Comparison of ENCODE assay signal across 1 cellular context in the genomic region with DNA sequence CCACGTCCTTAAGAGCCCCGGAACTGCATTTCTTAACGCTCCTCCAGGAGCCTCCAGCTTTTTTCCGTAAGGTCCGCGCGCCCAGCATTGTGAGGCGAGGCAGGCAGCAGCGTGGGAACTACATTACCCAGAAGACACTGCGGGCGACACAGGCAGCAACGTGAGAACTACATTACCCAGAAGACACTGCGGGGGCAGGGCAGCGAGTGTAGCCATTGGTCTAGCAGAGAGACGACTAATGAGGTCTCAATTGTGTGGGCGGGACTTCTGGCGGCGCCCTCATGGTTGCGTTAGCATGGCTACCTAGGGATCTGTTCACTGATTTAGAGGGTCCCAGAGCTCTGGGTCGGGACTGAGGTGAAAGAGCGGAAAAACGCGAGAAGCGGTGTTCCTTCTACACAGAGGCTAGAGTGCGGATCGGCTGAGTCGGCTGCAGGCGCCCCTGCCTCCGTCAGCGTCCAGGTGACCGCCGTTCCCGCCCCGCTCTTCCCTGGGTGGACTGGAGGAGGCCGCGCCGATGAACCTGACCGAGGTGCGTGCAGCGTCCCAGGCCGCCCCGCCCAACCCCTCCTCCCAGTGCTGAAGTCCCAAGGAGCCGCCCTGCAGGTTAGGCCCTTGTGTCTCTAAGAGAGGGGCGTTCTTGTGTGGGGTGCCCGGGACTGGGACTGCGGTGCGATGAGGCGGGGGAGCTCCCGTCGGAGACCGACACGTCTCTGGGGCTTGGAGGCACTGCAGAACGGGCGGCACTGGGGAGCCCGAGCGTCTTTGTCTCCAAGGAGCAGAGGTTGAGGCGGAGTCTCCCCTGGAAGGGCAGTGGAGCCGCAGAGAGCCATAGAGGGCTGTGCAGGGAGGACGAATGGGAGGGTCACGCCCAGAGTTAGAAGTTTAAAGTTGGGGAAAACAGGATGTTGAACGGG.
TF ChIP-seq lines count a peak whose summit lies in the region.

A gene (plus strand): TSS at position 264 of the 917 bp plus-strand sequence. CDS start 254 bp downstream, at position 518.

TF ChIP-seq in HepG2, 621 proteins besides CTCF, POLR2A, EP300 and RAD21 (continued from another document and continues in another):
- TF ChIP-seq SP1 (IDR thresholded peaks at IDR 0.05) (no peak), SP1 (CRISPR knock-in tag; IDR thresholded peaks at IDR 0.05) (peak; percentile 53), TGIF2 (CRISPR knock-in tag; IDR thresholded peaks at IDR 0.05) (0 out of 2 replicates have a peak, but pooled peaks have one; percentile 15), ZNF737 (CRISPR knock-in tag; IDR thresholded peaks at IDR 0.05; ENCODE audit: borderline replicate concordance) (no peak), ZNF546 (CRISPR knock-in tag; conservative IDR thresholded peaks at IDR 0.05) (no peak), ZNF329 (CRISPR knock-in tag; IDR thresholded peaks at IDR 0.05; ENCODE audit: low read depth) (0 out of 2 replicates have a peak, but pooled peaks have one; percentile 21), ZNF44 (CRISPR knock-in tag; IDR thresholded peaks at IDR 0.05) (no peak), ZNF230 (CRISPR knock-in tag; IDR thresholded peaks at IDR 0.05) (peak; percentile 50; the same call in 1 of the 2 replicates), ZNF260 (CRISPR knock-in tag; IDR thresholded peaks at IDR 0.05; ENCODE audit: borderline replicate concordance, low read depth) (no peak), ZMYM2 (CRISPR knock-in tag; IDR thresholded peaks at IDR 0.05) (no peak), ZNF839 (CRISPR knock-in tag; IDR thresholded peaks at IDR 0.05; ENCODE audit: borderline replicate concordance) (no peak), TBP (CRISPR knock-in tag; IDR thresholded peaks at IDR 0.05) (no peak), ZNF629 (CRISPR knock-in tag; conservative IDR thresholded peaks at IDR 0.05) (no peak), HDAC6 (IDR thresholded peaks at IDR 0.05; ENCODE audit: low read depth, low read length) (no peak), CHD2 (IDR thresholded peaks at IDR 0.05; ENCODE audit: low read depth, low read length) (peak; percentile 47), ZNF383 (CRISPR knock-in tag; IDR thresholded peaks at IDR 0.05; ENCODE audit: borderline replicate concordance) (no peak), TOPORS (CRISPR knock-in tag; IDR thresholded peaks at IDR 0.05) (no peak; the same call in 1 of the 2 replicates), NCOR1 (IDR thresholded peaks at IDR 0.05; ENCODE audit: borderline replicate concordance, low read length) (peak; percentile 39; the same call in 1 of the 2 replicates), ZNF724P (CRISPR knock-in tag; IDR thresholded peaks at IDR 0.05; ENCODE audit: borderline replicate concordance) (no peak), GATAD2A (CRISPR knock-in tag; IDR thresholded peaks at IDR 0.05) (no peak; the same call in 1 of the 2 replicates), SRSF4 (IDR thresholded peaks at IDR 0.05; ENCODE audit: low read depth, low read length, poor library complexity, severe bottlenecking) (no peak), SOX13 (IDR thresholded peaks at IDR 0.05) (no peak), SOX13 (CRISPR knock-in tag; conservative IDR thresholded peaks at IDR 0.05 in 1 of 2, IDR thresholded peaks at IDR 0.05 in 1 of 2) (no peak), SP2 (CRISPR knock-in tag; IDR thresholded peaks at IDR 0.05) (peak; percentile 86), ZNF564 (CRISPR knock-in tag; IDR thresholded peaks at IDR 0.05) (0 out of 2 replicates have a peak, but pooled peaks have one; percentile 21), ZSCAN30 (CRISPR knock-in tag; IDR thresholded peaks at IDR 0.05) (no peak), AHR (CRISPR knock-in tag; IDR thresholded peaks at IDR 0.05) (no peak)
- TF ChIP-seq, protein P1, sequence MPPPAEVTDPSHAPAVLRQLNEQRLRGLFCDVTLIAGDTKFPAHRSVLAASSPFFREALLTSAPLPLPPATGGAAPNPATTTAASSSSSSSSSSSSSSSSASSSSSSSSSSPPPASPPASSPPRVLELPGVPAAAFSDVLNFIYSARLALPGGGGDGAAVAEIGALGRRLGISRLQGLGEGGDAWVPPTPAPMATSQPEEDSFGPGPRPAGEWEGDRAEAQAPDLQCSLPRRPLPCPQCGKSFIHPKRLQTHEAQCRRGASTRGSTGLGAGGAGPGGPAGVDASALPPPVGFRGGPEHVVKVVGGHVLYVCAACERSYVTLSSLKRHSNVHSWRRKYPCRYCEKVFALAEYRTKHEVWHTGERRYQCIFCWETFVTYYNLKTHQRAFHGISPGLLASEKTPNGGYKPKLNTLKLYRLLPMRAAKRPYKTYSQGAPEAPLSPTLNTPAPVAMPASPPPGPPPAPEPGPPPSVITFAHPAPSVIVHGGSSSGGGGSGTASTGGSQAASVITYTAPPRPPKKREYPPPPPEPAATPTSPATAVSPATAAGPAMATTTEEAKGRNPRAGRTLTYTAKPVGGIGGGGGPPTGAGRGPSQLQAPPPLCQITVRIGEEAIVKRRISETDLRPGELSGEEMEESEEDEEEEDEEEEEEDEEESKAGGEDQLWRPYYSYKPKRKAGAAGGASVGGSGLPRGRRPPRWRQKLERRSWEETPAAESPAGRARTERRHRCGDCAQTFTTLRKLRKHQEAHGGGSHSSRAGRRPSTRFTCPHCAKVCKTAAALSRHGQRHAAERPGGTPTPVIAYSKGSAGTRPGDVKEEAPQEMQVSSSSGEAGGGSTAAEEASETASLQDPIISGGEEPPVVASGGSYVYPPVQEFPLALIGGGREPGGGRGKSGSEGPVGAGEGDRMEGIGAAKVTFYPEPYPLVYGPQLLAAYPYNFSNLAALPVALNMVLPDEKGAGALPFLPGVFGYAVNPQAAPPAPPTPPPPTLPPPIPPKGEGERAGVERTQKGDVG (CRISPR knock-in tag; IDR thresholded peaks at IDR 0.05; ENCODE audit: borderline replicate concordance) = no peak
- TF ChIP-seq, protein P2, sequence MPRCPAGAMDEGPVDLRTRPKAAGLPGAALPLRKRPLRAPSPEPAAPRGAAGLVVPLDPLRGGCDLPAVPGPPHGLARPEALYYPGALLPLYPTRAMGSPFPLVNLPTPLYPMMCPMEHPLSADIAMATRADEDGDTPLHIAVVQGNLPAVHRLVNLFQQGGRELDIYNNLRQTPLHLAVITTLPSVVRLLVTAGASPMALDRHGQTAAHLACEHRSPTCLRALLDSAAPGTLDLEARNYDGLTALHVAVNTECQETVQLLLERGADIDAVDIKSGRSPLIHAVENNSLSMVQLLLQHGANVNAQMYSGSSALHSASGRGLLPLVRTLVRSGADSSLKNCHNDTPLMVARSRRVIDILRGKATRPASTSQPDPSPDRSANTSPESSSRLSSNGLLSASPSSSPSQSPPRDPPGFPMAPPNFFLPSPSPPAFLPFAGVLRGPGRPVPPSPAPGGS (CRISPR knock-in tag; IDR thresholded peaks at IDR 0.05) = peak; percentile 22; the same call in 1 of the 2 replicates
- TF ChIP-seq, protein P3, sequence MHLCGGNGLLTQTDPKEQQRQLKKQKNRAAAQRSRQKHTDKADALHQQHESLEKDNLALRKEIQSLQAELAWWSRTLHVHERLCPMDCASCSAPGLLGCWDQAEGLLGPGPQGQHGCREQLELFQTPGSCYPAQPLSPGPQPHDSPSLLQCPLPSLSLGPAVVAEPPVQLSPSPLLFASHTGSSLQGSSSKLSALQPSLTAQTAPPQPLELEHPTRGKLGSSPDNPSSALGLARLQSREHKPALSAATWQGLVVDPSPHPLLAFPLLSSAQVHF (CRISPR knock-in tag; IDR thresholded peaks at IDR 0.05) = peak; percentile 81; the same call in 1 of the 2 replicates
- TF ChIP-seq, protein P4, sequence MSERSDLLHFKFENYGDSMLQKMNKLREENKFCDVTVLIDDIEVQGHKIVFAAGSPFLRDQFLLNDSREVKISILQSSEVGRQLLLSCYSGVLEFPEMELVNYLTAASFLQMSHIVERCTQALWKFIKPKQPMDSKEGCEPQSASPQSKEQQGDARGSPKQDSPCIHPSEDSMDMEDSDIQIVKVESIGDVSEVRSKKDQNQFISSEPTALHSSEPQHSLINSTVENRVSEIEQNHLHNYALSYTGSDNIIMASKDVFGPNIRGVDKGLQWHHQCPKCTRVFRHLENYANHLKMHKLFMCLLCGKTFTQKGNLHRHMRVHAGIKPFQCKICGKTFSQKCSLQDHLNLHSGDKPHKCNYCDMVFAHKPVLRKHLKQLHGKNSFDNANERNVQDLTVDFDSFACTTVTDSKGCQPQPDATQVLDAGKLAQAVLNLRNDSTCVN (CRISPR knock-in tag; IDR thresholded peaks at IDR 0.05; ENCODE audit: borderline replicate concordance) = peak; percentile 81
- TF ChIP-seq, protein P5, sequence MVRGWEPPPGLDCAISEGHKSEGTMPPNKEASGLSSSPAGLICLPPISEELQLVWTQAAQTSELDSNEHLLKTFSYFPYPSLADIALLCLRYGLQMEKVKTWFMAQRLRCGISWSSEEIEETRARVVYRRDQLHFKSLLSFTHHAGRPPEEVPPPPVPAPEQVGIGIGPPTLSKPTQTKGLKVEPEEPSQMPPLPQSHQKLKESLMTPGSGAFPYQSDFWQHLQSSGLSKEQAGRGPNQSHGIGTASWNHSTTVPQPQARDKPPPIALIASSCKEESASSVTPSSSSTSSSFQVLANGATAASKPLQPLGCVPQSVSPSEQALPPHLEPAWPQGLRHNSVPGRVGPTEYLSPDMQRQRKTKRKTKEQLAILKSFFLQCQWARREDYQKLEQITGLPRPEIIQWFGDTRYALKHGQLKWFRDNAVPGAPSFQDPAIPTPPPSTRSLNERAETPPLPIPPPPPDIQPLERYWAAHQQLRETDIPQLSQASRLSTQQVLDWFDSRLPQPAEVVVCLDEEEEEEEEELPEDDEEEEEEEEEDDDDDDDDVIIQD (CRISPR knock-in tag; IDR thresholded peaks at IDR 0.05; ENCODE audit: low read depth) = no peak
- TF ChIP-seq, protein P6, sequence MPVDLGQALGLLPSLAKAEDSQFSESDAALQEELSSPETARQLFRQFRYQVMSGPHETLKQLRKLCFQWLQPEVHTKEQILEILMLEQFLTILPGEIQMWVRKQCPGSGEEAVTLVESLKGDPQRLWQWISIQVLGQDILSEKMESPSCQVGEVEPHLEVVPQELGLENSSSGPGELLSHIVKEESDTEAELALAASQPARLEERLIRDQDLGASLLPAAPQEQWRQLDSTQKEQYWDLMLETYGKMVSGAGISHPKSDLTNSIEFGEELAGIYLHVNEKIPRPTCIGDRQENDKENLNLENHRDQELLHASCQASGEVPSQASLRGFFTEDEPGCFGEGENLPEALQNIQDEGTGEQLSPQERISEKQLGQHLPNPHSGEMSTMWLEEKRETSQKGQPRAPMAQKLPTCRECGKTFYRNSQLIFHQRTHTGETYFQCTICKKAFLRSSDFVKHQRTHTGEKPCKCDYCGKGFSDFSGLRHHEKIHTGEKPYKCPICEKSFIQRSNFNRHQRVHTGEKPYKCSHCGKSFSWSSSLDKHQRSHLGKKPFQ (CRISPR knock-in tag; IDR thresholded peaks at IDR 0.05; ENCODE audit: insufficient replicate concordance) = no peak
- TF ChIP-seq, protein P7, sequence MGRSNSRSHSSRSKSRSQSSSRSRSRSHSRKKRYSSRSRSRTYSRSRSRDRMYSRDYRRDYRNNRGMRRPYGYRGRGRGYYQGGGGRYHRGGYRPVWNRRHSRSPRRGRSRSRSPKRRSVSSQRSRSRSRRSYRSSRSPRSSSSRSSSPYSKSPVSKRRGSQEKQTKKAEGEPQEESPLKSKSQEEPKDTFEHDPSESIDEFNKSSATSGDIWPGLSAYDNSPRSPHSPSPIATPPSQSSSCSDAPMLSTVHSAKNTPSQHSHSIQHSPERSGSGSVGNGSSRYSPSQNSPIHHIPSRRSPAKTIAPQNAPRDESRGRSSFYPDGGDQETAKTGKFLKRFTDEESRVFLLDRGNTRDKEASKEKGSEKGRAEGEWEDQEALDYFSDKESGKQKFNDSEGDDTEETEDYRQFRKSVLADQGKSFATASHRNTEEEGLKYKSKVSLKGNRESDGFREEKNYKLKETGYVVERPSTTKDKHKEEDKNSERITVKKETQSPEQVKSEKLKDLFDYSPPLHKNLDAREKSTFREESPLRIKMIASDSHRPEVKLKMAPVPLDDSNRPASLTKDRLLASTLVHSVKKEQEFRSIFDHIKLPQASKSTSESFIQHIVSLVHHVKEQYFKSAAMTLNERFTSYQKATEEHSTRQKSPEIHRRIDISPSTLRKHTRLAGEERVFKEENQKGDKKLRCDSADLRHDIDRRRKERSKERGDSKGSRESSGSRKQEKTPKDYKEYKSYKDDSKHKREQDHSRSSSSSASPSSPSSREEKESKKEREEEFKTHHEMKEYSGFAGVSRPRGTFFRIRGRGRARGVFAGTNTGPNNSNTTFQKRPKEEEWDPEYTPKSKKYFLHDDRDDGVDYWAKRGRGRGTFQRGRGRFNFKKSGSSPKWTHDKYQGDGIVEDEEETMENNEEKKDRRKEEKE (IDR thresholded peaks at IDR 0.05) = no peak
- TF ChIP-seq, protein P8, sequence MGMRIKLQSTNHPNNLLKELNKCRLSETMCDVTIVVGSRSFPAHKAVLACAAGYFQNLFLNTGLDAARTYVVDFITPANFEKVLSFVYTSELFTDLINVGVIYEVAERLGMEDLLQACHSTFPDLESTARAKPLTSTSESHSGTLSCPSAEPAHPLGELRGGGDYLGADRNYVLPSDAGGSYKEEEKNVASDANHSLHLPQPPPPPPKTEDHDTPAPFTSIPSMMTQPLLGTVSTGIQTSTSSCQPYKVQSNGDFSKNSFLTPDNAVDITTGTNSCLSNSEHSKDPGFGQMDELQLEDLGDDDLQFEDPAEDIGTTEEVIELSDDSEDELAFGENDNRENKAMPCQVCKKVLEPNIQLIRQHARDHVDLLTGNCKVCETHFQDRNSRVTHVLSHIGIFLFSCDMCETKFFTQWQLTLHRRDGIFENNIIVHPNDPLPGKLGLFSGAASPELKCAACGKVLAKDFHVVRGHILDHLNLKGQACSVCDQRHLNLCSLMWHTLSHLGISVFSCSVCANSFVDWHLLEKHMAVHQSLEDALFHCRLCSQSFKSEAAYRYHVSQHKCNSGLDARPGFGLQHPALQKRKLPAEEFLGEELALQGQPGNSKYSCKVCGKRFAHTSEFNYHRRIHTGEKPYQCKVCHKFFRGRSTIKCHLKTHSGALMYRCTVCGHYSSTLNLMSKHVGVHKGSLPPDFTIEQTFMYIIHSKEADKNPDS (CRISPR knock-in tag; IDR thresholded peaks at IDR 0.05) = no peak
- TF ChIP-seq, protein P9, sequence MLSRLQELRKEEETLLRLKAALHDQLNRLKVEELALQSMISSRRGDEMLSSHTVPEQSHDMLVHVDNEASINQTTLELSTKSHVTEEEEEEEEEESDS (CRISPR knock-in tag; IDR thresholded peaks at IDR 0.05; ENCODE audit: borderline replicate concordance) = no peak
- TF ChIP-seq, protein P10, sequence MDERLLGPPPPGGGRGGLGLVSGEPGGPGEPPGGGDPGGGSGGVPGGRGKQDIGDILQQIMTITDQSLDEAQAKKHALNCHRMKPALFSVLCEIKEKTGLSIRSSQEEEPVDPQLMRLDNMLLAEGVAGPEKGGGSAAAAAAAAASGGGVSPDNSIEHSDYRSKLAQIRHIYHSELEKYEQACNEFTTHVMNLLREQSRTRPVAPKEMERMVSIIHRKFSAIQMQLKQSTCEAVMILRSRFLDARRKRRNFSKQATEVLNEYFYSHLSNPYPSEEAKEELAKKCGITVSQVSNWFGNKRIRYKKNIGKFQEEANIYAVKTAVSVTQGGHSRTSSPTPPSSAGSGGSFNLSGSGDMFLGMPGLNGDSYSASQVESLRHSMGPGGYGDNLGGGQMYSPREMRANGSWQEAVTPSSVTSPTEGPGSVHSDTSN (CRISPR knock-in tag; IDR thresholded peaks at IDR 0.05) = no peak
- TF ChIP-seq, protein P11, sequence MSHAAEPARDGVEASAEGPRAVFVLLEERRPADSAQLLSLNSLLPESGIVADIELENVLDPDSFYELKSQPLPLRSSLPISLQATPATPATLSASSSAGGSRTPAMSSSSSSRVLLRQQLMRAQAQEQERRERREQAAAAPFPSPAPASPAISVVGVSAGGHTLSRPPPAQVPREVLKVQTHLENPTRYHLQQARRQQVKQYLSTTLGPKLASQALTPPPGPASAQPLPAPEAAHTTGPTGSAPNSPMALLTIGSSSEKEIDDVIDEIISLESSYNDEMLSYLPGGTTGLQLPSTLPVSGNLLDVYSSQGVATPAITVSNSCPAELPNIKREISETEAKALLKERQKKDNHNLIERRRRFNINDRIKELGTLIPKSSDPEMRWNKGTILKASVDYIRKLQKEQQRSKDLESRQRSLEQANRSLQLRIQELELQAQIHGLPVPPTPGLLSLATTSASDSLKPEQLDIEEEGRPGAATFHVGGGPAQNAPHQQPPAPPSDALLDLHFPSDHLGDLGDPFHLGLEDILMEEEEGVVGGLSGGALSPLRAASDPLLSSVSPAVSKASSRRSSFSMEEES (CRISPR knock-in tag; IDR thresholded peaks at IDR 0.05) = no peak
